In the genomic region with DNA sequence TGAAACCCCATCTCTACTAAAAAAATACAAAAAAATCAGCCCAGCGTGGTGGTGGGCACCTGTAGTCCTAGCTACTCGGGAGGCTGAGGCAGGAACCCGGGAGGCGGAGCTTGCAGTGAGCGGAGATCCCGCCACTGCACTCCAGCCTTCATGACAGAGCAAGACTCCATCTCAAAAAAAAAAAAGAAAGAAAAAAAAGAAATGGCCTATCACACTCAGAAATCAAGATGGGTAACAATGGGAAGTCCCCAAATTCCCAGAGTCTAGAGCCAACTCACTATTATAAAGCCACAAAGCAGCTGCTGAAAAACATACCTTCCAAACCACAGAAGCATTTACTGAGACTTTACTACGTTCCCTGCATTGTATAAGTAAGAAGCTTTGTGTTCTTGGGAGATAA, we compare ENCODE assay signal across 15 cellular contexts. TPM values are rescaled to one million over a fixed set of nuclear protein-coding genes. Genes with fewer than 3 reads are reported as not detected.
DNase-seq lines count a peak whose midpoint lies in the region; ATAC-seq and TF ChIP-seq lines count a peak whose summit lies in the region.
"Had no signal": no experiment of that assay in that cellular context is flagged by ENCODE, and none has a peak within 500 bp of the region (broad histone marks: within the 10 kb centered on the region; RNA-seq: fewer than 3 reads in every experiment).

No MANE protein-coding gene starts in this region.

- POLR2A ChIA-PET in CD4-positive, alpha-beta T cell (lab: Charles Lee), result no interaction called here

- no peak overlapping the region for H3K27ac ChIP-seq in CD4-positive, alpha-beta T cell (ENCODE audit: low read depth, low read length)
- H3K27ac ChIP-seq: gastrocnemius medialis, skin epidermis had no signal

- H3K36me3 ChIP-seq in H7 (replicated peaks; ENCODE audit: control insufficient read depth, insufficient read depth, low read length), result no peaks in the 10 kb centered on the region
- H3K36me3 ChIP-seq: gastrocnemius medialis had no signal

- H3K4me3 ChIP-seq in epithelial cell of proximal tubule (ENCODE audit: low read depth, low read length), result no peak overlapping the region
- H3K4me3 ChIP-seq in H7 (ENCODE audit: insufficient read depth, low read depth, low read length), result no peak overlapping the region
- H3K4me3 ChIP-seq: gastrocnemius medialis, skin epidermis had no signal

- H3K9me3 ChIP-seq in CD4-positive, alpha-beta T cell (ENCODE audit: control insufficient read depth, low read length), result no peaks in the 10 kb centered on the region
- H3K9me3 ChIP-seq: gastrocnemius medialis had no signal

- no peak overlapping the region for H3K27ac Mint-ChIP-seq in activated naive CD4-positive, alpha-beta T cell treated with anti-CD3 and anti-CD28 coated beads for 36 hours
- peak overlapping the region; percentile 71 for H3K27ac Mint-ChIP-seq in T-helper 1 cell treated with Interleukin-12 subunit alpha and Interleukin-12 subunit beta and Interleukin-4 antibody, amounts not matched to agents 30 μg/mL and 1 μg/mL, for 36 hours
- H3K27ac Mint-ChIP-seq in stimulated activated naive CD8-positive, alpha-beta T cell treated with anti-CD3 and anti-CD28 coated beads, Interleukin-15, Interleukin-2, amounts not matched to agents 100 ng/mL and 50 ng/mL, for 24 hours, result peak overlapping the region; percentile 76
- H3K27ac Mint-ChIP-seq in CD4-positive, alpha-beta T cell, result no peak overlapping the region
- no peak overlapping the region for H3K27ac Mint-ChIP-seq in immature natural killer cell
- H3K27ac Mint-ChIP-seq: nephron progenitor cell, type B pancreatic cell had no signal

- peak; percentile 10 for DNase-seq in activated naive CD4-positive, alpha-beta T cell treated with anti-CD3 and anti-CD28 coated beads for 36 hours
- no peak for DNase-seq in activated naive CD4-positive, alpha-beta T cell (lab: John Stamatoyannopoulos, UW)
- DNase-seq in epithelial cell of proximal tubule (ENCODE audit: low read depth) (peak; percentile 37), immature natural killer cell (no peak), H7 (no peak)
- no peak for DNase-seq in CD4-positive, alpha-beta T cell
- DNase-seq: DMS79 treated with DMSO at 0.1 percent for 48 hours, gastrocnemius medialis, NCI-H1092 treated with DMSO at 0.1 percent for 48 hours, NCI-H510A, nephron progenitor cell had no signal

- H3K27me3 ChIP-seq in CD4-positive, alpha-beta T cell (ENCODE audit: control insufficient read depth, insufficient read depth, low read length), result no peaks in the 10 kb centered on the region
- no peaks in the 10 kb centered on the region for H3K27me3 ChIP-seq in H7 (ENCODE audit: control insufficient read depth, insufficient read depth, low read length)

- no peaks in the 10 kb centered on the region for H3K36me3 Mint-ChIP-seq in activated naive CD4-positive, alpha-beta T cell treated with anti-CD3 and anti-CD28 coated beads for 36 hours (ENCODE audit: low read depth)
- H3K36me3 Mint-ChIP-seq in T-helper 1 cell treated with Interleukin-12 subunit alpha and Interleukin-12 subunit beta and Interleukin-4 antibody, amounts not matched to agents 30 μg/mL and 1 μg/mL, for 36 hours (ENCODE audit: low read depth), result peaks cover 17% of the 10 kb centered on the region
- no peaks in the 10 kb centered on the region for H3K36me3 Mint-ChIP-seq in stimulated activated naive CD8-positive, alpha-beta T cell treated with anti-CD3 and anti-CD28 coated beads, Interleukin-15, Interleukin-2, amounts not matched to agents 100 ng/mL and 50 ng/mL, for 24 hours (ENCODE audit: low read depth)
- no peaks in the 10 kb centered on the region for H3K36me3 Mint-ChIP-seq in CD4-positive, alpha-beta T cell (ENCODE audit: low read depth)
- H3K36me3 Mint-ChIP-seq in immature natural killer cell, result no peaks in the 10 kb centered on the region
- H3K36me3 Mint-ChIP-seq: type B pancreatic cell had no signal

- ATAC-seq in CD4-positive, alpha-beta T cell (ENCODE audit: poor library complexity), result no peak
- ATAC-seq: gastrocnemius medialis had no signal

- CTCF ChIA-PET in activated naive CD4-positive, alpha-beta T cell treated with anti-CD3 and anti-CD28 coated beads for 36 hours (lab: Charles Lee), result interaction anchor here (0.6 to 0.8 kb wide), 2 partner anchors 91 to 118 kb away, joined by 3 to 4 read pairs; no protein-coding TSS in a partner anchor
- CTCF ChIA-PET in CD4-positive, alpha-beta T cell (lab: Charles Lee), result no interaction called here

- peaks cover 19% of the 10 kb centered on the region for H3K4me1 Mint-ChIP-seq in activated naive CD4-positive, alpha-beta T cell treated with anti-CD3 and anti-CD28 coated beads for 36 hours (ENCODE audit: low read depth)
- peaks cover 50% of the 10 kb centered on the region for H3K4me1 Mint-ChIP-seq in T-helper 1 cell treated with Interleukin-12 subunit alpha and Interleukin-12 subunit beta and Interleukin-4 antibody, amounts not matched to agents 30 μg/mL and 1 μg/mL, for 36 hours (ENCODE audit: low read depth)
- H3K4me1 Mint-ChIP-seq in stimulated activated naive CD8-positive, alpha-beta T cell treated with anti-CD3 and anti-CD28 coated beads, Interleukin-15, Interleukin-2, amounts not matched to agents 100 ng/mL and 50 ng/mL, for 24 hours (ENCODE audit: low read depth), result peaks cover 51% of the 10 kb centered on the region
- H3K4me1 Mint-ChIP-seq in CD4-positive, alpha-beta T cell (ENCODE audit: low read depth), result no peaks in the 10 kb centered on the region
- peaks cover 18 to 25% of the 10 kb centered on the region in 2 donors for H3K4me1 Mint-ChIP-seq in immature natural killer cell

- peaks cover 26% of the 10 kb centered on the region for H3K27me3 Mint-ChIP-seq in activated naive CD4-positive, alpha-beta T cell treated with anti-CD3 and anti-CD28 coated beads for 36 hours (ENCODE audit: low read depth)
- H3K27me3 Mint-ChIP-seq in T-helper 1 cell treated with Interleukin-12 subunit alpha and Interleukin-12 subunit beta and Interleukin-4 antibody, amounts not matched to agents 30 μg/mL and 1 μg/mL, for 36 hours (ENCODE audit: low read depth), result peaks cover 46% of the 10 kb centered on the region
- peaks cover 40% of the 10 kb centered on the region for H3K27me3 Mint-ChIP-seq in stimulated activated naive CD8-positive, alpha-beta T cell treated with anti-CD3 and anti-CD28 coated beads, Interleukin-15, Interleukin-2, amounts not matched to agents 100 ng/mL and 50 ng/mL, for 24 hours
- peaks cover 13% of the 10 kb centered on the region for H3K27me3 Mint-ChIP-seq in CD4-positive, alpha-beta T cell
- H3K27me3 Mint-ChIP-seq in immature natural killer cell (ENCODE audit: low read depth in 3 of 3), result no peaks in the 10 kb centered on the region
- H3K27me3 Mint-ChIP-seq: type B pancreatic cell had no signal

- no peak overlapping the region for H3K4me3 Mint-ChIP-seq in activated naive CD4-positive, alpha-beta T cell treated with anti-CD3 and anti-CD28 coated beads for 36 hours
- H3K4me3 Mint-ChIP-seq in T-helper 1 cell treated with Interleukin-12 subunit alpha and Interleukin-12 subunit beta and Interleukin-4 antibody, amounts not matched to agents 30 μg/mL and 1 μg/mL, for 36 hours, result peak overlapping the region; percentile 45
- H3K4me3 Mint-ChIP-seq in stimulated activated naive CD8-positive, alpha-beta T cell treated with anti-CD3 and anti-CD28 coated beads, Interleukin-15, Interleukin-2, amounts not matched to agents 100 ng/mL and 50 ng/mL, for 24 hours, result peak overlapping the region; percentile 26
- no peak overlapping the region for H3K4me3 Mint-ChIP-seq in CD4-positive, alpha-beta T cell
- H3K4me3 Mint-ChIP-seq in immature natural killer cell, result peak overlapping the region in 1 of 5 donors; percentile 16
- H3K4me3 Mint-ChIP-seq: nephron progenitor cell, type B pancreatic cell had no signal

- TF ChIP-seq CTCF in epithelial cell of proximal tubule (conservative IDR thresholded peaks at IDR 0.05; ENCODE audit: low read depth, low read length), result no peak
- TF ChIP-seq CTCF in CD4-positive, alpha-beta T cell (IDR thresholded peaks at IDR 0.05), result no peak

- no peaks in the 10 kb centered on the region for H3K9me3 Mint-ChIP-seq in activated naive CD4-positive, alpha-beta T cell treated with anti-CD3 and anti-CD28 coated beads for 36 hours
- no peaks in the 10 kb centered on the region for H3K9me3 Mint-ChIP-seq in T-helper 1 cell treated with Interleukin-12 subunit alpha and Interleukin-12 subunit beta and Interleukin-4 antibody, amounts not matched to agents 30 μg/mL and 1 μg/mL, for 36 hours
- H3K9me3 Mint-ChIP-seq in stimulated activated naive CD8-positive, alpha-beta T cell treated with anti-CD3 and anti-CD28 coated beads, Interleukin-15, Interleukin-2, amounts not matched to agents 100 ng/mL and 50 ng/mL, for 24 hours, result no peaks in the 10 kb centered on the region
- H3K9me3 Mint-ChIP-seq in CD4-positive, alpha-beta T cell, result no peaks in the 10 kb centered on the region
- no peaks in the 10 kb centered on the region for H3K9me3 Mint-ChIP-seq in immature natural killer cell
- H3K9me3 Mint-ChIP-seq: type B pancreatic cell had no signal

- intact Hi-C loops in activated naive CD4-positive, alpha-beta T cell treated with anti-CD3 and anti-CD28 coated beads for 36 hours (cut with micrococcal nuclease), result loop anchor here (2.0 kb wide), 1 partner anchor 389 kb away; no protein-coding TSS in a partner anchor
- intact Hi-C loops in CD4-positive, alpha-beta T cell (cut with DNase I, micrococcal nuclease), result loop anchor here in 1 of 2 experiments (10.0 kb wide), 1 partner anchor 185 kb away; the partner anchor contains the start of gene C15orf40

RNA-seq across cellular contexts. Expression of gene HDGFL3, which starts 7.5 kb away (rescaled TPM):
- 1 to 10 TPM; 5.9 to 8.1 TPM for total RNA-seq in activated naive CD4-positive, alpha-beta T cell treated with anti-CD3 and anti-CD28 coated beads for 36 hours
- total RNA-seq in epithelial cell of proximal tubule, result 43.1 and 61.1 TPM in 2 replicates
- 1 to 10 TPM; 5.5 to 5.9 TPM for total RNA-seq in CD4-positive, alpha-beta T cell
- polyA plus RNA-seq in immature natural killer cell, result 10 to 100 TPM in 2 of 3 donors, 1 to 10 TPM in 1; 6.8 to 21.6 (median 10.6) TPM
- total RNA-seq in H7 (2014; rRNA removed; shearing (Covaris generic)), result 39.0 and 68.0 TPM in 2 replicates

Comparison
In these comparisons a context has a peak if more than half of its experiments do, and no peak if none do; other contexts are left out.
1. DNase-seq: peak in activated naive CD4-positive, alpha-beta T cell treated with anti-CD3 and anti-CD28 coated beads for 36 hours (single experiment) and epithelial cell of proximal tubule (single experiment); none in activated naive CD4-positive, alpha-beta T cell (0 of 4), CD4-positive, alpha-beta T cell (0 of 10), immature natural killer cell (0 of 3) and H7 (single experiment).
2. H3K27ac Mint-ChIP-seq: peak in T-helper 1 cell treated with Interleukin-12 subunit alpha and Interleukin-12 subunit beta and Interleukin-4 antibody, amounts not matched to agents 30 μg/mL and 1 μg/mL, for 36 hours (single experiment) and stimulated activated naive CD8-positive, alpha-beta T cell treated with anti-CD3 and anti-CD28 coated beads, Interleukin-15, Interleukin-2, amounts not matched to agents 100 ng/mL and 50 ng/mL, for 24 hours (single experiment); none in activated naive CD4-positive, alpha-beta T cell treated with anti-CD3 and anti-CD28 coated beads for 36 hours (single experiment), CD4-positive, alpha-beta T cell (single experiment) and immature natural killer cell (0 of 6).
3. H3K4me3 Mint-ChIP-seq: peak in T-helper 1 cell treated with Interleukin-12 subunit alpha and Interleukin-12 subunit beta and Interleukin-4 antibody, amounts not matched to agents 30 μg/mL and 1 μg/mL, for 36 hours (single experiment) and stimulated activated naive CD8-positive, alpha-beta T cell treated with anti-CD3 and anti-CD28 coated beads, Interleukin-15, Interleukin-2, amounts not matched to agents 100 ng/mL and 50 ng/mL, for 24 hours (single experiment); none in activated naive CD4-positive, alpha-beta T cell treated with anti-CD3 and anti-CD28 coated beads for 36 hours (single experiment) and CD4-positive, alpha-beta T cell (single experiment).